1 cellular context compared by ENCODE assay signal in genomic region chr9:114231218-114232090, GRCh38.
TF ChIP-seq lines count a peak whose summit lies in the region.

No MANE protein-coding gene starts in this region.

TF ChIP-seq in GM23338, 12 proteins besides CTCF, POLR2A, EP300 and RAD21 (continued from another document):
- no peak for TF ChIP-seq ZNF462 (CRISPR knock-in tag; IDR thresholded peaks at IDR 0.05)
- no peak for TF ChIP-seq ETS1 (IDR thresholded peaks at IDR 0.05)
- TF ChIP-seq ZNF114 (CRISPR knock-in tag; IDR thresholded peaks at IDR 0.05) = no peak
- no peak for TF ChIP-seq NANOG (IDR thresholded peaks at IDR 0.05; ENCODE audit: borderline replicate concordance)
- TF ChIP-seq ZNF331 (CRISPR knock-in tag; IDR thresholded peaks at IDR 0.05; ENCODE audit: low read depth) = no peak
- TF ChIP-seq POLR2AphosphoS5 (IDR thresholded peaks at IDR 0.05; ENCODE audit: low read depth) = no peak
- no peak for TF ChIP-seq JUNB (IDR thresholded peaks at IDR 0.05; ENCODE audit: unreplicated experiment)
